1 cellular context compared by ENCODE assay signal in the genomic region with DNA sequence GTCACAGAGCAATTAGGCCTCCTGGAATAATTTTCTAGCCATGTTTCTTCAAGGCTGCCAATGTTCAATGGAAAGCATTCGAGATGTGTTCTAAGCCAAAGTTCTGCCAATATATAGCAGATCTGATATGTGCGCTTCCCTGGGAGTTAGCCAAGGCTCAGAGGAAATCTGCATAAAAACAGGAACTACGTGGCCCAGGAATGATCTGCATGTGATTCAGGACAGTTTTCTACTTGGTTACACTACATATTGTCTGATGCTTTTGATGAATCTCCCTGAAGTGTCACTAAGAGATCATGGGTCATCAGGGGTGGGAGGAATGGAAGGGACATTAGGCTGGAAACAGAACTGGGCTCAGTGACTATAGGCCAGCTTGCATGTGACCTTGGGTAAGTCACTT.
TF ChIP-seq lines count a peak whose summit lies in the region.

No MANE protein-coding gene starts in this region.

TF ChIP-seq in IMR-90, 13 proteins besides CTCF, POLR2A, EP300 and RAD21:
- TF ChIP-seq NFE2L2 (IDR thresholded peaks at IDR 0.05; ENCODE audit: low read depth, low read length), result no peak
TF ChIP-seq in IMR-90: peak in this region for 0.
